Comparison of ENCODE assay signal across 29 cellular contexts in the genomic region with DNA sequence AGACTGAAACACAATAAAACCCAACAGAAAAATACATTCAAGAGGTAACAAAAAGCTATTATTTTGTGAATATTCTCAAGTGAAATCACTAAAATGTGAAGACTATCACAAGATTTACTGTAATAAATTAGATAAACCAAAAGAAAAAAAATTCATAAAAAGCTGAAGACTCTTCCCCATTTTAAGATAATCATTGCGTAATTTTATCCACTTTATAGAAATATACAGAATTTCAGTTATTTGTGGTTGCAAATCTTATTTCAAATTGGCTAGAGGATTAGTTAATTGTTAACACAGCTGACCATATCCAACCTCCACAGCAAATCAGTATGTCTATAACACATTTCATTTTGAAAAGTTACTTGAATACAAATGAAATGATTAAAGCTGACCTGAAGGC.
"Had no signal": no experiment of that assay in that cellular context is flagged by ENCODE, and none has a peak within 500 bp of the region (broad histone marks: within the 10 kb centered on the region; RNA-seq: fewer than 3 reads in every experiment).

No MANE protein-coding gene starts in this region.

- H3K9me3 ChIP-seq: adrenal gland, body of pancreas, esophagus squamous epithelium, gastroesophageal sphincter, heart right ventricle had no signal

- H3K4me3 ChIP-seq: adrenal gland, body of pancreas, esophagus squamous epithelium, gastroesophageal sphincter, heart right ventricle had no signal

- DNase-seq: activated CD4-positive, alpha-beta memory T cell treated with anti-CD3 and anti-CD28 coated beads for 36 hours; activated CD4-positive, alpha-beta T cell treated with anti-CD3 and anti-CD28 coated beads for 36 hours; activated CD4-positive, alpha-beta T cell treated with anti-CD3 and anti-CD28 coated beads, Interleukin-2, amount 10 ng/mL, durations not matched to agents 24 days and 14 days; activated CD4-positive, CD25-positive, alpha-beta regulatory T cell; activated CD4-positive, CD25-positive, alpha-beta regulatory T cell treated with anti-CD3 and anti-CD28 coated beads, Interleukin-2, amount 50 U/mL, for 72 hours; activated CD8-positive, alpha-beta memory T cell treated with anti-CD3 and anti-CD28 coated beads, Interleukin-2, amount 10 ng/mL, durations not matched to agents 7 days and 5 days; activated CD8-positive, alpha-beta memory T cell treated with anti-CD3 and anti-CD28 coated beads, Interleukin-2, amount 50 U/mL, for 4 hours; activated CD8-positive, alpha-beta T cell treated with anti-CD3 and anti-CD28 coated beads, Interleukin-2, amount 10 ng/mL, durations not matched to agents 7 days and 5 days; activated effector memory CD4-positive, alpha-beta T cell treated with anti-CD3 and anti-CD28 coated beads, Interleukin-2, amount 50 U/mL, for 16 hours; activated naive CD4-positive, alpha-beta T cell treated with anti-CD3 and anti-CD28 coated beads for 36 hours; activated naive CD8-positive, alpha-beta T cell treated with anti-CD3 and anti-CD28 coated beads for 36 hours; activated naive CD8-positive, alpha-beta T cell treated with anti-CD3 and anti-CD28 coated beads, Interleukin-2, amount 50 U/mL, for 24 hours; activated T-cell treated with anti-CD3 and anti-CD28 coated beads, Interleukin-2, amount 50 U/mL, for 1 hour; activated T-cell treated with anti-CD3 and anti-CD28 coated beads, Interleukin-2, amount 50 U/mL, for 48 hours; adrenal gland; amygdala; aorta; body of pancreas; caudate nucleus; cortex of kidney; dermis blood vessel endothelial cell; effector CD4-positive, alpha-beta T cell; effector memory CD8-positive, alpha-beta T cell; erythroblast; esophagus squamous epithelium; foreskin melanocyte; heart right ventricle; T-helper 2 cell had no signal

- H3K4me1 ChIP-seq: adrenal gland, body of pancreas, esophagus squamous epithelium, gastroesophageal sphincter, heart right ventricle had no signal

- H3K27ac ChIP-seq: adrenal gland, body of pancreas, esophagus squamous epithelium, gastroesophageal sphincter, heart right ventricle had no signal

- H3K27me3 ChIP-seq: adrenal gland, body of pancreas, esophagus squamous epithelium, gastroesophageal sphincter, heart right ventricle had no signal

- ATAC-seq: activated CD4-positive, alpha-beta T cell treated with anti-CD3 and anti-CD28 coated beads for 36 hours; activated CD8-positive, alpha-beta memory T cell treated with anti-CD3 and anti-CD28 coated beads, Interleukin-2, amount 10 ng/mL, durations not matched to agents 7 days and 5 days; activated CD8-positive, alpha-beta T cell treated with anti-CD3 and anti-CD28 coated beads, Interleukin-2, amount 10 ng/mL, durations not matched to agents 7 days and 5 days; activated naive CD8-positive, alpha-beta T cell treated with anti-CD3 and anti-CD28 coated beads, Interleukin-2, amount 50 U/mL, for 24 hours; body of pancreas; effector memory CD8-positive, alpha-beta T cell; gastroesophageal sphincter; heart right ventricle had no signal

- H3K36me3 ChIP-seq: adrenal gland had no signal
